ENCODE assay signal across 1 cellular context in the genomic region with DNA sequence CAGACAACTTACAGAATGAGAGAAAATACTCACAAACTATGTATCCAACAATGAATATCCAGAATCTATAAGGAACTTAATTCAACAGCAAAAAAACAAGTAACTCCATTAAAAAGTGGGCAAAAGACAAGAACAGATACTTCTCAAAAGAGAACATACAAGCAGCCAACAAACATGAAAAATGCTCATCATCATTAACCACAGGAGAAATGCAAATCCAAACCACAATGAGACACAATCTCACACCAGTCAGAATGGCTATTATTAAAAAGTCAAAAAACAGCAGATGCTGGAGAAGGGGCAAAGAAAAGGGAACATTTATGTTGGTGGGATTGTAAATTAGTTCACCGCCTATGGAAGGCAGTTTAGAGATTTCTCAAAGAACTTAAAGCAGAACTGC.
TF ChIP-seq lines count a peak whose summit lies in the region.

No MANE protein-coding gene starts in this region.

TF ChIP-seq in HepG2, 621 proteins besides CTCF, POLR2A, EP300 and RAD21 (continued from another document):
- TF ChIP-seq KLF13 (CRISPR knock-in tag; IDR thresholded peaks at IDR 0.05) (no peak), DMAP1 (CRISPR knock-in tag; IDR thresholded peaks at IDR 0.05) (no peak), HES4 (CRISPR knock-in tag; IDR thresholded peaks at IDR 0.05; ENCODE audit: borderline replicate concordance) (no peak), SRY (CRISPR knock-in tag; IDR thresholded peaks at IDR 0.05) (no peak), TBL1XR1 (IDR thresholded peaks at IDR 0.05; ENCODE audit: borderline replicate concordance, low read length, partially characterized antibody) (no peak), ZNF557 (CRISPR knock-in tag; IDR thresholded peaks at IDR 0.05) (no peak), U2AF2 (IDR thresholded peaks at IDR 0.05; ENCODE audit: low read depth, low read length) (no peak), ZBTB3 (CRISPR knock-in tag; IDR thresholded peaks at IDR 0.05; ENCODE audit: borderline replicate concordance, low read depth) (no peak), ZNF879 (CRISPR knock-in tag; IDR thresholded peaks at IDR 0.05) (no peak), TMF1 (CRISPR knock-in tag; IDR thresholded peaks at IDR 0.05; ENCODE audit: low read depth) (no peak)
- TF ChIP-seq, protein P1, sequence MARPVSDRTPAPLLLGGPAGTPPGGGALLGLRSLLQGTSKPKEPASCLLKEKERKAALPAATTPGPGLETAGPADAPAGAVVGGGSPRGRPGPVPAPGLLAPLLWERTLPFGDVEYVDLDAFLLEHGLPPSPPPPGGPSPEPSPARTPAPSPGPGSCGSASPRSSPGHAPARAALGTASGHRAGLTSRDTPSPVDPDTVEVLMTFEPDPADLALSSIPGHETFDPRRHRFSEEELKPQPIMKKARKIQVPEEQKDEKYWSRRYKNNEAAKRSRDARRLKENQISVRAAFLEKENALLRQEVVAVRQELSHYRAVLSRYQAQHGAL (CRISPR knock-in tag; IDR thresholded peaks at IDR 0.05; ENCODE audit: not compliant biosample characterization), result no peak
- TF ChIP-seq, protein P2, sequence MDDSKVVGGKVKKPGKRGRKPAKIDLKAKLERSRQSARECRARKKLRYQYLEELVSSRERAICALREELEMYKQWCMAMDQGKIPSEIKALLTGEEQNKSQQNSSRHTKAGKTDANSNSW (CRISPR knock-in tag; IDR thresholded peaks at IDR 0.05; ENCODE audit: borderline replicate concordance), result no peak
- TF ChIP-seq, protein P3, sequence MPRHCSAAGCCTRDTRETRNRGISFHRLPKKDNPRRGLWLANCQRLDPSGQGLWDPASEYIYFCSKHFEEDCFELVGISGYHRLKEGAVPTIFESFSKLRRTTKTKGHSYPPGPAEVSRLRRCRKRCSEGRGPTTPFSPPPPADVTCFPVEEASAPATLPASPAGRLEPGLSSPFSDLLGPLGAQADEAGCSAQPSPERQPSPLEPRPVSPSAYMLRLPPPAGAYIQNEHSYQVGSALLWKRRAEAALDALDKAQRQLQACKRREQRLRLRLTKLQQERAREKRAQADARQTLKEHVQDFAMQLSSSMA (CRISPR knock-in tag; IDR thresholded peaks at IDR 0.05), result no peak
- TF ChIP-seq, protein P4, sequence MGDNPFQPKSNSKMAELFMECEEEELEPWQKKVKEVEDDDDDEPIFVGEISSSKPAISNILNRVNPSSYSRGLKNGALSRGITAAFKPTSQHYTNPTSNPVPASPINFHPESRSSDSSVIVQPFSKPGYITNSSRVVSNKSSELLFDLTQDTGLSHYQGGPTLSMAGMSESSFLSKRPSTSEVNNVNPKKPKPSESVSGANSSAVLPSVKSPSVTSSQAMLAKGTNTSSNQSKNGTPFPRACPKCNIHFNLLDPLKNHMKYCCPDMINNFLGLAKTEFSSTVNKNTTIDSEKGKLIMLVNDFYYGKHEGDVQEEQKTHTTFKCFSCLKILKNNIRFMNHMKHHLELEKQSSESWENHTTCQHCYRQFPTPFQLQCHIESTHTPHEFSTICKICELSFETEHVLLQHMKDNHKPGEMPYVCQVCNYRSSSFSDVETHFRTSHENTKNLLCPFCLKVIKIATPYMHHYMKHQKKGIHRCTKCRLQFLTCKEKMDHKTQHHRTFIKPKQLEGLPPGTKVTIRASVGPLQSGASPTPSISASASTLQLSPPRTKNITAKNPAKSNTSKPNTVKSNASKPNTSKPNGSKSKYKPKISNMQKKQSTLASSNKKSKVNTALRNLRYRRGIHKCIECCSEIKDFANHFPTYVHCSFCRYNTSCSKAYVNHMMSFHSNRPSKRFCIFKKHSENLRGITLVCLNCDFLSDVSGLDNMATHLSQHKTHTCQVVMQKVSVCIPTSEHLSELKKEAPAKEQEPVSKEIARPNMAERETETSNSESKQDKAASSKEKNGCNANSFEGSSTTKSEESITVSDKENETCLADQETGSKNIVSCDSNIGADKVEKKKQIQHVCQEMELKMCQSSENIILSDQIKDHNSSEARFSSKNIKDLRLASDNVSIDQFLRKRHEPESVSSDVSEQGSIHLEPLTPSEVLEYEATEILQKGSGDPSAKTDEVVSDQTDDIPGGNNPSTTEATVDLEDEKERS (CRISPR knock-in tag; IDR thresholded peaks at IDR 0.05), result no peak
- TF ChIP-seq, protein P5, sequence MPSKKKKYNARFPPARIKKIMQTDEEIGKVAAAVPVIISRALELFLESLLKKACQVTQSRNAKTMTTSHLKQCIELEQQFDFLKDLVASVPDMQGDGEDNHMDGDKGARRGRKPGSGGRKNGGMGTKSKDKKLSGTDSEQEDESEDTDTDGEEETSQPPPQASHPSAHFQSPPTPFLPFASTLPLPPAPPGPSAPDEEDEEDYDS (CRISPR knock-in tag; IDR thresholded peaks at IDR 0.05), result no peak
